Comparison of ENCODE assay signal across 8 cellular contexts in the genomic region with DNA sequence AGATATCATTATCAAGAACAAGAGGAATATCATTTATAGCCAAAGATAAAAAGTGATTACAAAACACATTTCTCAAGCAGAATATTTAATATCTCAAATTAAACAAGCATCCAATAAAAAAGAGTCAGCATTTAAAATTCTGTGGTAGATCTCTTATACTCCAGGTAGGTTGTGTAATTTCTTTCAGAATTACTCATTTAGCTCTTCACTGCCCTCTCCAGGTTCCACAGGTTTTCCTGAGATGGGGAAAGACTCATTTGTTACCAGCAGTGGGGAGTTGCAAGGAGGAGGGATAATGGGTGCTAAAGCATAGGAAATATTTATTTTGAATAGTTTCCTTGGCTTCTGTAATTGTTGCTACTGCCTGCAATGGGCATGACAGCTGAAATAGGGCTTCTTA.
DNase-seq lines count a peak whose midpoint lies in the region; ATAC-seq and TF ChIP-seq lines count a peak whose summit lies in the region.

No MANE protein-coding gene starts in this region.

- H2BK15ac ChIP-seq in H9 (ENCODE audit: low read depth, low read length), result no peak overlapping the region

- H4K20me1 ChIP-seq in H9 (ENCODE audit: control insufficient read depth, insufficient read depth, insufficient read length), result no peaks in the 10 kb centered on the region

- no peak overlapping the region for H3K27ac Mint-ChIP-seq in H9

- H4K5ac ChIP-seq in H9 (ENCODE audit: insufficient read length, low read depth, low read length), result no peak overlapping the region

- H2BK12ac ChIP-seq in H9 (ENCODE audit: insufficient read length, low read depth, low read length), result no peak overlapping the region

- H3K79me2 ChIP-seq in H9 (ENCODE audit: insufficient read depth, low read length), result no peaks in the 10 kb centered on the region

- ATAC-seq in left lung, result peak; percentile 93
- no peak for ATAC-seq in HG02885 (IDR thresholded peaks at IDR 0.05; ENCODE audit: poor library complexity, unreplicated experiment)

- no peak overlapping the region for H4K91ac ChIP-seq in H9 (ENCODE audit: insufficient read length, low read depth, low read length)

- DNase-seq in AG09319 (ENCODE audit: extremely low read depth, low read depth), result no peak
- DNase-seq in H9, result no peak
- peak; percentile 40 for DNase-seq in astrocyte of the hippocampus (ENCODE audit: low read depth, low spot score)
- DNase-seq in left lung, result no peak
- DNase-seq in activated CD8-positive, alpha-beta memory T cell treated with anti-CD3 and anti-CD28 coated beads, Interleukin-2, amount 50 U/mL, for 4 hours, result no peak
- DNase-seq in posterior cingulate gyrus, result no peak
- DNase-seq in anterior cingulate cortex (lab: John Stamatoyannopoulos, UW), result no peak

- intact Hi-C loops in left lung (cut with DNase I), result no loop called here
- intact Hi-C loops in posterior cingulate gyrus (cut with DNase I), result no loop called here

- H3K9me3 Mint-ChIP-seq in H9, result peaks cover 0 to 3% of the 10 kb centered on the region in 2 experiments; a peak in 2 of 5 replicates

- H3K4me2 ChIP-seq in H9 (ENCODE audit: insufficient read depth, insufficient read length, low read length), result no peak overlapping the region

- no peaks in the 10 kb centered on the region for H3K36me3 ChIP-seq in left lung

- H3K27me3 ChIP-seq in H9 (ENCODE audit: insufficient read depth, low read length), result no peaks in the 10 kb centered on the region
- no peaks in the 10 kb centered on the region for H3K27me3 ChIP-seq in left lung

- H2AK5ac ChIP-seq in H9 (ENCODE audit: insufficient read length, low read length), result no peak overlapping the region

- peaks cover 4% of the 10 kb centered on the region; the same call in 1 of the 2 replicates for H3K27me3 Mint-ChIP-seq in H9 (ENCODE audit: low read depth)

- H3K9me3 ChIP-seq in H9 (ENCODE audit: control insufficient read depth, low read depth, low read length), result no peaks in the 10 kb centered on the region
- peaks cover 0 to 4% of the 10 kb centered on the region in 2 donors for H3K9me3 ChIP-seq in left lung

- H3K4me3 Mint-ChIP-seq in H9, result no peak overlapping the region

- no peak overlapping the region for H3K56ac ChIP-seq in H9 (ENCODE audit: insufficient read length, low read depth, low read length)

- no peak overlapping the region for H2BK5ac ChIP-seq in H9 (ENCODE audit: insufficient read length, low read length)

- H3T11ph ChIP-seq in H9 (ENCODE audit: low read length), result no peak overlapping the region

- H3K36me3 Mint-ChIP-seq in H9 (ENCODE audit: insufficient read depth in 1 of 3, low read depth in 3 of 3), result peaks cover 0 to 1% (median 0%) of the 10 kb centered on the region in 3 experiments; a peak in 1 of 7 replicates

- H3K4ac ChIP-seq in H9 (ENCODE audit: low read depth, low read length), result no peak overlapping the region

- no peak overlapping the region for H2AFZ ChIP-seq in H9 (ENCODE audit: low read length)

- H3K4me1 ChIP-seq in H9 (ENCODE audit: insufficient read depth, low read length) (no peaks in the 10 kb centered on the region; the same call in 1 of the 2 replicates), left lung (peaks cover 0 to 4% of the 10 kb centered on the region in 2 donors)

- H3K23ac ChIP-seq in H9 (ENCODE audit: insufficient read length, low read depth, low read length), result no peak overlapping the region

- H3K4me1 Mint-ChIP-seq in H9, result peaks cover 8 to 16% of the 10 kb centered on the region in 2 experiments; a peak in 3 of 4 replicates

- H2BK20ac ChIP-seq in H9 (ENCODE audit: low read depth, low read length, poor library complexity, severe bottlenecking), result no peak overlapping the region

- no peak overlapping the region for H3K9ac ChIP-seq in H9 (ENCODE audit: extremely low read depth, insufficient read length, low read length)

- H4K8ac ChIP-seq in H9 (replicated peaks; ENCODE audit: insufficient read length, low read depth, low read length), result no peak overlapping the region

- no peak overlapping the region for H3K27ac ChIP-seq in H9 (ENCODE audit: insufficient read length, low read depth, low read length)
- H3K27ac ChIP-seq in left lung, result no peak overlapping the region

- no peak overlapping the region for H3K18ac ChIP-seq in H9 (ENCODE audit: insufficient read length, low read depth, low read length)

- no peak overlapping the region for H3K4me3 ChIP-seq in left lung

- peak; percentile 13 for TF ChIP-seq CTCF in AG09319 (IDR thresholded peaks at IDR 0.05; ENCODE audit: low read depth, low read length)
- peak; percentile 55 for TF ChIP-seq CTCF in H9 (conservative IDR thresholded peaks at IDR 0.05)
- TF ChIP-seq CTCF in left lung (IDR thresholded peaks at IDR 0.05), result peak in 1 of 2 donors; percentile 18

- no peaks in the 10 kb centered on the region for H3K23me2 ChIP-seq in H9 (ENCODE audit: insufficient read length, low read depth, low read length, poor library complexity, severe bottlenecking)

- H3K14ac ChIP-seq in H9 (ENCODE audit: insufficient read depth, low read length), result no peak overlapping the region

- H2BK120ac ChIP-seq in H9 (ENCODE audit: low read depth, low read length, poor library complexity, severe bottlenecking), result no peak overlapping the region

- no peaks in the 10 kb centered on the region for H3K79me1 ChIP-seq in H9 (ENCODE audit: insufficient read depth, low read depth, low read length, poor library complexity, severe bottlenecking)
